Comparison of ENCODE assay signal across 8 cellular contexts in the genomic region with DNA sequence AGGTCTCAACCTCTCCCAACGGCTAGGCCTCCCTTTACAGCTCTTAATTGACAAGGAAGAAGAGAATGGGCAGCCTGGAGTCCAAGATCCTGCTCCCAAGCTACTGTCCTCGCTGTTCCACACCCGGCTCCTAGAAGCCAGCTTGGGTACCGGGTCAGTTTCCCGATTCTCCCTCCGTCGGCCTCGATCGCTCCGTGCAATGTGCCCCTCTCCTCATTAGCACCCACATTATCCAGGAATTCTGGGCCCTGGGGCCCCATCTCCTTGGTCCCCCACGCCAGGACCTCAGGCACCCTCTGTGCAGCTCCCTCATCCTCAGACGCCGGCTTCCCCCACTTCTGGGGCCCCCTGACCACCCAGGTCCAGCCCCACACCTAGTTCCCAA. TPM values are rescaled to one million over a fixed set of nuclear protein-coding genes. Genes with fewer than 3 reads are reported as not detected.
DNase-seq lines count a peak whose midpoint lies in the region; ATAC-seq, FAIRE-seq and TF ChIP-seq lines count a peak whose summit lies in the region.

No MANE protein-coding gene starts in this region.

- DNase-seq in DND-41 (no peak), H1 (ENCODE audit: low read depth in 1 of 2, low spot score in 2 of 2) (no peak), osteoblast (ENCODE audit: insufficient read length, low spot score, missing footprints) (peak; percentile 89), EL (no peak), mesenteric fat pad (ENCODE audit: low spot score) (no peak), SIG-M5 treated with dmso at 0.1 percent for 504 hours (lab: John Stamatoyannopoulos, UW; ENCODE audit: unreplicated experiment) (no peak)

- H3K79me1 ChIP-seq in H1 (ENCODE audit: low read depth, low read length), result peaks cover 7% of the 10 kb centered on the region; the same call in 1 of the 2 replicates

- H3K23ac ChIP-seq in H1 (ENCODE audit: insufficient read length), result no peak overlapping the region

- FAIRE-seq in H1 (lab: Jason Lieb, UNC), result no peak

- no peak overlapping the region for H3K18ac ChIP-seq in H1 (ENCODE audit: extremely low read depth, low read length)

- TF ChIP-seq POLR2A in H1 (IDR thresholded peaks at IDR 0.05; ENCODE audit: control extremely low read depth in 1 of 2, low read depth in 2 of 2, low read length in 2 of 2), result no peak

- H2BK15ac ChIP-seq in H1 (ENCODE audit: low read length), result no peak overlapping the region

- H3K4me3 ChIP-seq in DND-41 (ENCODE audit: low read depth in 1 of 2, low read length in 2 of 2), result peak overlapping the region; percentile 81 to 91
- peak overlapping the region; percentile 97 for H3K4me3 ChIP-seq in OCI-LY3 (ENCODE audit: low read length)
- peak overlapping the region; percentile 76 to 100 (median 96) for H3K4me3 ChIP-seq in H1 (ENCODE audit: extremely low read depth in 1 of 4, insufficient read depth in 2 of 4, low read depth in 3 of 4, low read length in 4 of 4)
- peak overlapping the region; percentile 94 for H3K4me3 ChIP-seq in osteoblast (ENCODE audit: insufficient read depth, low read length)

- POLR2A ChIA-PET in H1 (lab: Charles Lee; ENCODE audit: partially characterized antibody), result interaction anchor here (0.7 to 6.0 kb wide), 9 partner anchors 10 to 445 kb away, joined by 3 to 53 read pairs (median 3); a partner anchor contains a TSS

- WGBS in H1 (ENCODE audit: extremely low coverage in 1 of 2, insufficient coverage in 1 of 2, insufficient read length in 1 of 2, insufficient replicate concordance in 2 of 2, low coverage in 1 of 2, low lambda C conversion rate in 2 of 2, missing lambda C conversion rate in 1 of 2), 2 experiments, result 6% methylated on average over 7 of the region's 13 CpGs; no CpG with 5 or more reads in 1 of the 2 experiments

- no peak for TF ChIP-seq CTCF in DND-41 (IDR thresholded peaks at IDR 0.05; ENCODE audit: borderline replicate concordance, extremely low read depth, low read length, poor library complexity, severe bottlenecking)
- TF ChIP-seq CTCF in OCI-LY3 (IDR thresholded peaks at IDR 0.05; ENCODE audit: low read depth, low read length), result no peak
- TF ChIP-seq CTCF in H1 (IDR thresholded peaks at IDR 0.05; ENCODE audit: control extremely low read depth in 1 of 3, insufficient read depth in 1 of 3, low read depth in 1 of 3, low read length in 3 of 3), result no peak
- no peak for TF ChIP-seq CTCF in osteoblast (IDR thresholded peaks at IDR 0.05; ENCODE audit: extremely low read depth, low read depth, low read length)

- peak overlapping the region; percentile 55 for H4K5ac ChIP-seq in H1 (ENCODE audit: insufficient read length, low read depth, low read length)

- H3K9me3 ChIP-seq in DND-41 (ENCODE audit: insufficient read depth, low read length, severe bottlenecking) (no peaks in the 10 kb centered on the region), OCI-LY3 (ENCODE audit: insufficient read depth, low read length) (no peaks in the 10 kb centered on the region), H1 (ENCODE audit: insufficient read depth in 2 of 2, low read depth in 1 of 2, low read length in 1 of 2) (no peaks in the 10 kb centered on the region), osteoblast (ENCODE audit: low read depth, low read length) (no peaks in the 10 kb centered on the region)

- no peak overlapping the region for H2BK12ac ChIP-seq in H1 (ENCODE audit: low read depth, low read length)

- H3K4ac ChIP-seq in H1 (replicated peaks; ENCODE audit: insufficient read length, low read depth, low read length), result no peak overlapping the region

- H3K56ac ChIP-seq in H1 (replicated peaks; ENCODE audit: insufficient read length, low read depth, low read length), result peak overlapping the region; percentile 36

- H4K8ac ChIP-seq in H1 (ENCODE audit: extremely low read depth, insufficient read depth, low read length), result no peak overlapping the region

- ATAC-seq in DND-41 (ENCODE audit: insufficient read depth, low read depth) (no peak), HG02759 (IDR thresholded peaks at IDR 0.05; ENCODE audit: unreplicated experiment) (no peak)

- peaks cover 38% of the 10 kb centered on the region for H3K36me3 ChIP-seq in DND-41 (ENCODE audit: insufficient read depth, low read length)
- peaks cover 21% of the 10 kb centered on the region for H3K36me3 ChIP-seq in OCI-LY3 (replicated peaks; ENCODE audit: low read depth, low read length)
- H3K36me3 ChIP-seq in H1 (ENCODE audit: control insufficient read depth in 2 of 4, insufficient read depth in 4 of 4, low read length in 3 of 4), result peaks cover 4 to 13% (median 7%) of the 10 kb centered on the region in 4 experiments; a peak in 7 of 8 replicates
- H3K36me3 ChIP-seq in osteoblast (ENCODE audit: insufficient read depth, low read length), result peaks cover 33% of the 10 kb centered on the region

- no peak overlapping the region for H4K91ac ChIP-seq in H1 (replicated peaks; ENCODE audit: insufficient read length, low read length)

- CTCF ChIA-PET in H1 (lab: Charles Lee; ENCODE audit: partially characterized antibody), result interaction anchor here (0.8 to 25.0 kb wide), 12 partner anchors 11 to 495 kb away, joined by 3 to 449 read pairs (median 4); a partner anchor contains a TSS

- H3K4me1 ChIP-seq in DND-41 (ENCODE audit: insufficient read depth, low read length) (peaks cover 44% of the 10 kb centered on the region), OCI-LY3 (ENCODE audit: low read length) (peaks cover 26% of the 10 kb centered on the region), H1 (replicated peaks in 1 of 4; ENCODE audit: control insufficient read depth in 3 of 4, insufficient read depth in 4 of 4, low read length in 3 of 4) (peaks cover 0 to 8% (median 2%) of the 10 kb centered on the region in 4 experiments; a peak in 3 of 7 replicates), osteoblast (ENCODE audit: insufficient read depth, low read length) (peaks cover 33% of the 10 kb centered on the region)

- no peak overlapping the region for H2BK20ac ChIP-seq in H1 (ENCODE audit: low read length)

- no peak overlapping the region for H3K14ac ChIP-seq in H1 (ENCODE audit: insufficient read length)

- no peak for TF ChIP-seq EP300 in H1 (IDR thresholded peaks at IDR 0.05; ENCODE audit: borderline replicate concordance in 1 of 2, low read depth in 2 of 2, low read length in 2 of 2)

- no peak overlapping the region for H2AK5ac ChIP-seq in H1 (ENCODE audit: low read depth, low read length)

- H3K79me2 ChIP-seq in DND-41 (ENCODE audit: insufficient read depth, low read length), result peaks cover 53% of the 10 kb centered on the region
- H3K79me2 ChIP-seq in OCI-LY3 (ENCODE audit: low read length), result peaks cover 44% of the 10 kb centered on the region
- H3K79me2 ChIP-seq in H1 (ENCODE audit: control insufficient read depth in 1 of 2, insufficient read depth in 2 of 2, low read length in 2 of 2), result peaks cover 0 to 38% of the 10 kb centered on the region in 2 experiments; a peak in 2 of 4 replicates
- H3K79me2 ChIP-seq in osteoblast (ENCODE audit: insufficient read depth, low read length), result peaks cover 64% of the 10 kb centered on the region

- H2BK120ac ChIP-seq in H1 (replicated peaks; ENCODE audit: low read depth, low read length), result no peak overlapping the region

- H4K20me1 ChIP-seq in DND-41 (ENCODE audit: insufficient read depth, low read length), result peaks cover 19% of the 10 kb centered on the region
- H4K20me1 ChIP-seq in OCI-LY3 (ENCODE audit: insufficient read depth, low read length), result no peaks in the 10 kb centered on the region
- H4K20me1 ChIP-seq in H1 (replicated peaks in 1 of 2; ENCODE audit: control insufficient read depth in 1 of 2, insufficient read depth in 2 of 2, low read length in 2 of 2), result peaks cover 1 to 2% of the 10 kb centered on the region in 2 experiments
- peaks cover 16% of the 10 kb centered on the region for H4K20me1 ChIP-seq in osteoblast (ENCODE audit: insufficient read depth, low read length)

- H2AFZ ChIP-seq in DND-41 (ENCODE audit: low read depth, low read length), result peak overlapping the region; percentile 88
- no peak overlapping the region for H2AFZ ChIP-seq in OCI-LY3 (ENCODE audit: low read depth, low read length)
- no peak overlapping the region for H2AFZ ChIP-seq in H1 (ENCODE audit: low read length)
- peak overlapping the region; percentile 46 for H2AFZ ChIP-seq in osteoblast (ENCODE audit: low read length)

- peak overlapping the region; percentile 83 for H3K4me2 ChIP-seq in DND-41 (ENCODE audit: insufficient read depth, low read length)
- peak overlapping the region; percentile 94 for H3K4me2 ChIP-seq in OCI-LY3 (ENCODE audit: low read length)
- H3K4me2 ChIP-seq in H1 (ENCODE audit: insufficient read depth in 1 of 2, low read depth in 2 of 2, low read length in 2 of 2), result peak overlapping the region; percentile 93 to 96
- H3K4me2 ChIP-seq in osteoblast (ENCODE audit: insufficient read depth, low read length), result peak overlapping the region; percentile 94

- H3K27me3 ChIP-seq in DND-41 (ENCODE audit: insufficient read depth, low read length, poor library complexity), result no peaks in the 10 kb centered on the region
- H3K27me3 ChIP-seq in OCI-LY3 (ENCODE audit: low read depth, low read length), result no peaks in the 10 kb centered on the region
- no peaks in the 10 kb centered on the region for H3K27me3 ChIP-seq in H1 (replicated peaks in 1 of 4; ENCODE audit: control insufficient read depth in 3 of 4, extremely low read depth in 1 of 4, insufficient read depth in 3 of 4, low read length in 3 of 4)
- H3K27me3 ChIP-seq in osteoblast (ENCODE audit: insufficient read depth, low read length), result no peaks in the 10 kb centered on the region

- peak overlapping the region; percentile 71 for H3K9ac ChIP-seq in DND-41 (ENCODE audit: low read depth, low read length)
- peak overlapping the region; percentile 70 for H3K9ac ChIP-seq in OCI-LY3 (ENCODE audit: low read length)
- peak overlapping the region in 3 of 4 experiments; percentile 0 to 72 (median 67); a peak in 5 of 7 replicates for H3K9ac ChIP-seq in H1 (replicated peaks in 1 of 4; ENCODE audit: extremely low read depth in 1 of 4, low read depth in 3 of 4, low read length in 3 of 4)

- no peak overlapping the region for H2BK5ac ChIP-seq in H1 (ENCODE audit: low read depth, low read length)

- peaks cover 7% of the 10 kb centered on the region for H3K23me2 ChIP-seq in H1 (ENCODE audit: low read depth, low read length)

- TF ChIP-seq RAD21 in H1 (IDR thresholded peaks at IDR 0.05 in 1 of 2, conservative IDR thresholded peaks at IDR 0.05 in 1 of 2; ENCODE audit: low read depth in 2 of 2, low read length in 2 of 2), result no peak

- H3K27ac ChIP-seq in DND-41 (ENCODE audit: low read length), result peak overlapping the region; percentile 84
- H3K27ac ChIP-seq in OCI-LY3 (ENCODE audit: low read length), result peak overlapping the region; percentile 76
- H3K27ac ChIP-seq in H1 (ENCODE audit: low read depth, low read length), result no peak overlapping the region
- H3K27ac ChIP-seq in osteoblast (ENCODE audit: low read depth, low read length), result peak overlapping the region; percentile 78

RNA-seq across cellular contexts. Expression of a gene that starts 0.2 kb away (rescaled TPM):
- 38.5 and 45.6 TPM in 2 replicates for total RNA-seq in H1 (2021; fragmentation: NEBNext Ultra II Directional; extraction: Animal tissue kit (Norgen Biotek cat#: 25700))
- polyA plus RNA-seq in H1 (2011; rRNA removed), result 23.4 and 38.8 TPM in 2 replicates
- polyA plus RNA-seq in H1 (2011; cell fraction: cytosol; rRNA removed), result 33.3 TPM
- 67.6 TPM for polyA plus RNA-seq in H1 (2011; cell fraction: nucleus; rRNA removed)
- polyA plus RNA-seq in H1 (2012, experiment 1 of 2), result 26.1 to 32.5 TPM (median 31.3 TPM) in 4 replicates
- polyA plus RNA-seq in H1 (2012, experiment 2 of 2), result 15.2 TPM
- 20.6 TPM for polyA plus RNA-seq in H1 (2013, experiment 1 of 2)
- 21.3 TPM for polyA plus RNA-seq in H1 (2013, experiment 2 of 2)
- polyA minus RNA-seq in H1 (2011; rRNA and poly(A)+ RNA removed), result 30.3 and 32.9 TPM in 2 replicates
- 23.0 TPM for polyA minus RNA-seq in H1 (2011; cell fraction: cytosol; rRNA and poly(A)+ RNA removed)
- 30.8 TPM for polyA minus RNA-seq in H1 (2011; cell fraction: nucleus; rRNA and poly(A)+ RNA removed)
- total RNA-seq in osteoblast, result 44.5 and 51.9 TPM in 2 replicates
- total RNA-seq in mesenteric fat pad, result 68.1 TPM

RNA-seq across cellular contexts. Expression of a gene that starts 0.8 kb away (rescaled TPM):
- total RNA-seq in H1 (2021; fragmentation: NEBNext Ultra II Directional; extraction: Animal tissue kit (Norgen Biotek cat#: 25700)), result 33.7 and 35.6 TPM in 2 replicates
- 34.9 and 35.3 TPM in 2 replicates for polyA plus RNA-seq in H1 (2011; rRNA removed)
- polyA plus RNA-seq in H1 (2011; cell fraction: cytosol; rRNA removed), result 20.7 TPM
- 80.8 TPM for polyA plus RNA-seq in H1 (2011; cell fraction: nucleus; rRNA removed)
- polyA plus RNA-seq in H1 (2012, experiment 1 of 2), result 18.8 to 22.7 TPM (median 20.3 TPM) in 4 replicates
- 4.6 TPM for polyA plus RNA-seq in H1 (2012, experiment 2 of 2)
- polyA plus RNA-seq in H1 (2013, experiment 1 of 2), result 18.8 TPM
- 17.3 TPM for polyA plus RNA-seq in H1 (2013, experiment 2 of 2)
- polyA minus RNA-seq in H1 (2011; rRNA and poly(A)+ RNA removed), result 79.0 and 79.9 TPM in 2 replicates
- 23.1 TPM for polyA minus RNA-seq in H1 (2011; cell fraction: cytosol; rRNA and poly(A)+ RNA removed)
- polyA minus RNA-seq in H1 (2011; cell fraction: nucleus; rRNA and poly(A)+ RNA removed), result 39.3 TPM
- 13.4 and 14.7 TPM in 2 replicates for total RNA-seq in osteoblast
- 21.9 TPM for total RNA-seq in mesenteric fat pad

RNA-seq across cellular contexts. Expression of a gene that starts 32.5 kb away (rescaled TPM):
- total RNA-seq in H1 (2021; fragmentation: NEBNext Ultra II Directional; extraction: Animal tissue kit (Norgen Biotek cat#: 25700)), result 300 and 301 TPM in 2 replicates
- polyA plus RNA-seq in H1 (2011; rRNA removed), result 140 and 150 TPM in 2 replicates
- 178 TPM for polyA plus RNA-seq in H1 (2011; cell fraction: cytosol; rRNA removed)
- 132 TPM for polyA plus RNA-seq in H1 (2011; cell fraction: nucleus; rRNA removed)
- 186 to 274 TPM (median 201 TPM) in 4 replicates for polyA plus RNA-seq in H1 (2012, experiment 1 of 2)
- 415 TPM for polyA plus RNA-seq in H1 (2012, experiment 2 of 2)
- 193 TPM for polyA plus RNA-seq in H1 (2013, experiment 1 of 2)
- 186 TPM for polyA plus RNA-seq in H1 (2013, experiment 2 of 2)
- 97.7 and 118 TPM in 2 replicates for polyA minus RNA-seq in H1 (2011; rRNA and poly(A)+ RNA removed)
- polyA minus RNA-seq in H1 (2011; cell fraction: cytosol; rRNA and poly(A)+ RNA removed), result 36.1 TPM
- polyA minus RNA-seq in H1 (2011; cell fraction: nucleus; rRNA and poly(A)+ RNA removed), result 59.7 TPM
- total RNA-seq in osteoblast, result 3,614 and 3,853 TPM in 2 replicates
- total RNA-seq in mesenteric fat pad, result 923 TPM

RNA-seq across cellular contexts. Expression of a gene that starts 53.1 kb away (rescaled TPM):
- total RNA-seq in H1 (2021; fragmentation: NEBNext Ultra II Directional; extraction: Animal tissue kit (Norgen Biotek cat#: 25700)), result 14.6 and 18.5 TPM in 2 replicates
- polyA plus RNA-seq in H1 (2011; rRNA removed), result 21.1 and 26.7 TPM in 2 replicates
- polyA plus RNA-seq in H1 (2011; cell fraction: cytosol; rRNA removed), result 15.5 TPM
- 85.9 TPM for polyA plus RNA-seq in H1 (2011; cell fraction: nucleus; rRNA removed)
- polyA plus RNA-seq in H1 (2012, experiment 1 of 2), result 13.3 to 18.4 TPM (median 14.8 TPM) in 4 replicates
- polyA plus RNA-seq in H1 (2012, experiment 2 of 2), result 12.4 TPM
- 15.5 TPM for polyA plus RNA-seq in H1 (2013, experiment 1 of 2)
- 14.7 TPM for polyA plus RNA-seq in H1 (2013, experiment 2 of 2)
- polyA minus RNA-seq in H1 (2011; rRNA and poly(A)+ RNA removed), result 27.2 and 33.9 TPM in 2 replicates
- 12.8 TPM for polyA minus RNA-seq in H1 (2011; cell fraction: cytosol; rRNA and poly(A)+ RNA removed)
- polyA minus RNA-seq in H1 (2011; cell fraction: nucleus; rRNA and poly(A)+ RNA removed), result 35.6 TPM
- total RNA-seq in osteoblast, result 27.5 and 35.7 TPM in 2 replicates
- total RNA-seq in mesenteric fat pad, result 226 TPM

RNA-seq across cellular contexts. Expression of a gene that starts 59.5 kb away (rescaled TPM):
- 12.2 and 14.9 TPM in 2 replicates for total RNA-seq in H1 (2021; fragmentation: NEBNext Ultra II Directional; extraction: Animal tissue kit (Norgen Biotek cat#: 25700))
- 11.8 and 17.4 TPM in 2 replicates for polyA plus RNA-seq in H1 (2011; rRNA removed)
- 7.0 TPM for polyA plus RNA-seq in H1 (2011; cell fraction: cytosol; rRNA removed)
- 13.1 TPM for polyA plus RNA-seq in H1 (2011; cell fraction: nucleus; rRNA removed)
- polyA plus RNA-seq in H1 (2012, experiment 1 of 2), result 7.8 to 11.0 TPM (median 8.3 TPM) in 4 replicates
- 0.92 TPM for polyA plus RNA-seq in H1 (2012, experiment 2 of 2)
- 9.5 TPM for polyA plus RNA-seq in H1 (2013, experiment 1 of 2)
- 9.2 TPM for polyA plus RNA-seq in H1 (2013, experiment 2 of 2)
- 19.7 and 28.4 TPM in 2 replicates for polyA minus RNA-seq in H1 (2011; rRNA and poly(A)+ RNA removed)
- 11.6 TPM for polyA minus RNA-seq in H1 (2011; cell fraction: cytosol; rRNA and poly(A)+ RNA removed)
- polyA minus RNA-seq in H1 (2011; cell fraction: nucleus; rRNA and poly(A)+ RNA removed), result 13.4 TPM
- total RNA-seq in osteoblast, result 3.5 and 4.0 TPM in 2 replicates
- 6.6 TPM for total RNA-seq in mesenteric fat pad

Comparison
In these comparisons a context has a peak if more than half of its experiments do, and no peak if none do; other contexts are left out.
1. H2AFZ ChIP-seq: peak in DND-41 (single experiment) and osteoblast (single experiment); none in OCI-LY3 (single experiment) and H1 (single experiment).
2. Peak in every context shown above with its lines, with median percentiles within 50 percentile points of each other: H3K4me2 ChIP-seq, H3K4me3 ChIP-seq and H3K9ac ChIP-seq.